Comparison of ENCODE assay signal across 30 cellular contexts in genomic region chr21:42370894-42371654, GRCh38. TPM values are rescaled to one million over a fixed set of nuclear protein-coding genes. Genes with fewer than 3 reads are reported as not detected.
A peak's percentile ranks its signal among the peaks of the same experiment; 100 is the strongest.
DNase-seq lines count a peak whose midpoint lies in the region; ATAC-seq, FAIRE-seq and TF ChIP-seq lines count a peak whose summit lies in the region.
"Had no signal": no experiment of that assay in that cellular context is flagged by ENCODE, and none has a peak within 500 bp of the region (broad histone marks: within the 10 kb centered on the region; RNA-seq: fewer than 3 reads in every experiment).

No MANE protein-coding gene starts in this region.

- H2BK5ac ChIP-seq in H1 (ENCODE audit: low read depth, low read length), result peak overlapping the region; percentile 1; the same call in 1 of the 2 replicates

- no peak overlapping the region for H3K9ac ChIP-seq in H1 (replicated peaks in 1 of 4; ENCODE audit: extremely low read depth in 1 of 4, low read depth in 3 of 4, low read length in 3 of 4)

- H2AFZ ChIP-seq in H1 (ENCODE audit: low read length), result no peak overlapping the region
- H2AFZ ChIP-seq: GM23338 had no signal

- H2BK20ac ChIP-seq in H1 (ENCODE audit: low read length), result peak overlapping the region; percentile 32; the same call in 1 of the 2 replicates

- no peaks in the 10 kb centered on the region for H3K9me3 ChIP-seq in H1 (ENCODE audit: insufficient read depth in 2 of 2, low read depth in 1 of 2, low read length in 1 of 2)
- H3K9me3 ChIP-seq: A549, breast epithelium, colonic mucosa, gastroesophageal sphincter, left lung had no signal

- H3K18ac ChIP-seq in H1 (ENCODE audit: extremely low read depth, low read length), result no peak overlapping the region

- no peaks in the 10 kb centered on the region for H3K36me3 ChIP-seq in H1 (ENCODE audit: control insufficient read depth in 2 of 4, insufficient read depth in 4 of 4, low read length in 3 of 4)
- H3K36me3 ChIP-seq: breast epithelium, colonic mucosa, gastroesophageal sphincter, left lung had no signal

- H3K27me3 ChIP-seq in H1 (replicated peaks in 1 of 4; ENCODE audit: control insufficient read depth in 3 of 4, extremely low read depth in 1 of 4, insufficient read depth in 3 of 4, low read length in 3 of 4), result peaks cover 0 to 2% (median 0%) of the 10 kb centered on the region in 4 experiments; a peak in 1 of 7 replicates
- H3K27me3 ChIP-seq: colonic mucosa had no signal

- no peak overlapping the region for H3K4me2 ChIP-seq in H1 (ENCODE audit: insufficient read depth in 1 of 2, low read depth in 2 of 2, low read length in 2 of 2)
- H3K4me2 ChIP-seq: A549, GM23338 had no signal

- no peak overlapping the region for H4K5ac ChIP-seq in H1 (ENCODE audit: insufficient read length, low read depth, low read length)

- peaks cover 52% of the 10 kb centered on the region for H3K4me1 Mint-ChIP-seq in activated CD8-positive, alpha-beta T cell treated with anti-CD3 and anti-CD28 coated beads for 36 hours (ENCODE audit: low read depth)
- peaks cover 39% of the 10 kb centered on the region for H3K4me1 Mint-ChIP-seq in activated CD8-positive, alpha-beta T cell treated with anti-CD3 and anti-CD28 coated beads, Interleukin-2, amount 10 ng/mL, durations not matched to agents 7 days and 5 days (ENCODE audit: low read depth)
- peaks cover 42% of the 10 kb centered on the region for H3K4me1 Mint-ChIP-seq in stimulated activated effector memory CD8-positive, alpha-beta T cell treated with anti-CD3 and anti-CD28 coated beads, Interleukin-12 subunit alpha, Interleukin-12 subunit beta, amount 100 ng/mL, for 72 hours

- peak overlapping the region; percentile 61 for H2BK15ac ChIP-seq in H1 (ENCODE audit: low read length)

- no peak overlapping the region for H3K14ac ChIP-seq in H1 (ENCODE audit: insufficient read length)

- 79% methylated on average over 18 of the region's 18 CpGs; no CpG with 5 or more reads in 1 of the 2 experiments for WGBS in H1 (ENCODE audit: extremely low coverage in 1 of 2, insufficient coverage in 1 of 2, insufficient read length in 1 of 2, insufficient replicate concordance in 2 of 2, low coverage in 1 of 2, low lambda C conversion rate in 2 of 2, missing lambda C conversion rate in 1 of 2), 2 experiments

- H3K9me3 Mint-ChIP-seq in activated CD8-positive, alpha-beta T cell treated with anti-CD3 and anti-CD28 coated beads for 36 hours, result no peaks in the 10 kb centered on the region
- no peaks in the 10 kb centered on the region for H3K9me3 Mint-ChIP-seq in activated CD8-positive, alpha-beta T cell treated with anti-CD3 and anti-CD28 coated beads, Interleukin-2, amount 10 ng/mL, durations not matched to agents 7 days and 5 days (ENCODE audit: insufficient read depth)
- H3K9me3 Mint-ChIP-seq in stimulated activated effector memory CD8-positive, alpha-beta T cell treated with anti-CD3 and anti-CD28 coated beads, Interleukin-12 subunit alpha, Interleukin-12 subunit beta, amount 100 ng/mL, for 72 hours, result no peaks in the 10 kb centered on the region
- H3K9me3 Mint-ChIP-seq: GM23338 had no signal

- intact Hi-C loops in activated CD8-positive, alpha-beta T cell treated with anti-CD3 and anti-CD28 coated beads for 36 hours (cut with micrococcal nuclease), result no loop called here

- no peak overlapping the region for H3K4me3 ChIP-seq in H1 (ENCODE audit: extremely low read depth in 1 of 4, insufficient read depth in 2 of 4, low read depth in 3 of 4, low read length in 4 of 4)
- H3K4me3 ChIP-seq: A549, breast epithelium, colonic mucosa, gastroesophageal sphincter, GM23338, left lung had no signal

- ATAC-seq in activated CD8-positive, alpha-beta T cell treated with anti-CD3 and anti-CD28 coated beads for 36 hours, result no peak
- no peak for ATAC-seq in activated CD8-positive, alpha-beta T cell treated with anti-CD3 and anti-CD28 coated beads, Interleukin-2, amount 10 ng/mL, durations not matched to agents 7 days and 5 days
- no peak for ATAC-seq in stimulated activated effector memory CD8-positive, alpha-beta T cell treated with anti-CD3 and anti-CD28 coated beads, Interleukin-12 subunit alpha, Interleukin-12 subunit beta, amount 100 ng/mL, for 72 hours
- ATAC-seq in HG02840 (IDR thresholded peaks at IDR 0.05; ENCODE audit: low FRiP score, unreplicated experiment), result no peak
- ATAC-seq: A549; activated CD4-positive, CD25-positive, alpha-beta regulatory T cell treated with anti-CD3 and anti-CD28 coated beads, Interleukin-2, amount 50 U/mL, for 24 hours; gastroesophageal sphincter; HepG2; left lung; sciatic nerve had no signal

- H3K79me1 ChIP-seq in H1 (ENCODE audit: low read depth, low read length), result no peaks in the 10 kb centered on the region

- H2AK5ac ChIP-seq in H1 (ENCODE audit: low read depth, low read length), result no peak overlapping the region

- TF ChIP-seq POLR2A in H1 (IDR thresholded peaks at IDR 0.05; ENCODE audit: control extremely low read depth in 1 of 2, low read depth in 2 of 2, low read length in 2 of 2), result no peak

- H3K4ac ChIP-seq in H1 (replicated peaks; ENCODE audit: insufficient read length, low read depth, low read length), result peak overlapping the region; percentile 63

- peak overlapping the region; percentile 63 for H2BK120ac ChIP-seq in H1 (replicated peaks; ENCODE audit: low read depth, low read length)

- FAIRE-seq in H1 (lab: Jason Lieb, UNC), result no peak
- FAIRE-seq: A549, endometrium, HepG2, RCC 7860 had no signal

- H2BK12ac ChIP-seq in H1 (ENCODE audit: low read depth, low read length), result peak overlapping the region; percentile 60; the same call in 1 of the 2 replicates

- H3K4me3 Mint-ChIP-seq in activated CD8-positive, alpha-beta T cell treated with anti-CD3 and anti-CD28 coated beads for 36 hours, result no peak overlapping the region
- no peak overlapping the region for H3K4me3 Mint-ChIP-seq in activated CD8-positive, alpha-beta T cell treated with anti-CD3 and anti-CD28 coated beads, Interleukin-2, amount 10 ng/mL, durations not matched to agents 7 days and 5 days
- no peak overlapping the region for H3K4me3 Mint-ChIP-seq in stimulated activated effector memory CD8-positive, alpha-beta T cell treated with anti-CD3 and anti-CD28 coated beads, Interleukin-12 subunit alpha, Interleukin-12 subunit beta, amount 100 ng/mL, for 72 hours
- H3K4me3 Mint-ChIP-seq: GM23338 had no signal

- H3K79me2 ChIP-seq in H1 (ENCODE audit: control insufficient read depth in 1 of 2, insufficient read depth in 2 of 2, low read length in 2 of 2), result no peaks in the 10 kb centered on the region

- no peak for TF ChIP-seq RAD21 in H1 (IDR thresholded peaks at IDR 0.05 in 1 of 2, conservative IDR thresholded peaks at IDR 0.05 in 1 of 2; ENCODE audit: low read depth in 2 of 2, low read length in 2 of 2)

- H3K27ac ChIP-seq in H1 (ENCODE audit: low read depth, low read length), result no peak overlapping the region
- H3K27ac ChIP-seq: A549, breast epithelium, colonic mucosa, gastroesophageal sphincter, HL-60, left lung had no signal

- no peak for TF ChIP-seq CTCF in activated CD8-positive, alpha-beta T cell treated with anti-CD3 and anti-CD28 coated beads for 36 hours (IDR thresholded peaks at IDR 0.05)
- TF ChIP-seq CTCF in H1 (IDR thresholded peaks at IDR 0.05; ENCODE audit: control extremely low read depth in 1 of 3, insufficient read depth in 1 of 3, low read depth in 1 of 3, low read length in 3 of 3), result no peak

- H3K4me1 ChIP-seq in H1 (replicated peaks in 1 of 4; ENCODE audit: control insufficient read depth in 3 of 4, insufficient read depth in 4 of 4, low read length in 3 of 4), result peaks cover 0 to 7% (median 0%) of the 10 kb centered on the region in 4 experiments; a peak in 5 of 7 replicates
- H3K4me1 ChIP-seq: breast epithelium, colonic mucosa, gastroesophageal sphincter, left lung had no signal

- H4K20me1 ChIP-seq in H1 (replicated peaks in 1 of 2; ENCODE audit: control insufficient read depth in 1 of 2, insufficient read depth in 2 of 2, low read length in 2 of 2), result no peaks in the 10 kb centered on the region

- no peak for TF ChIP-seq EP300 in H1 (IDR thresholded peaks at IDR 0.05; ENCODE audit: borderline replicate concordance in 1 of 2, low read depth in 2 of 2, low read length in 2 of 2)

- no peaks in the 10 kb centered on the region for H3K27me3 Mint-ChIP-seq in activated CD8-positive, alpha-beta T cell treated with anti-CD3 and anti-CD28 coated beads for 36 hours
- no peaks in the 10 kb centered on the region for H3K27me3 Mint-ChIP-seq in activated CD8-positive, alpha-beta T cell treated with anti-CD3 and anti-CD28 coated beads, Interleukin-2, amount 10 ng/mL, durations not matched to agents 7 days and 5 days (ENCODE audit: low read depth)

- peak overlapping the region; percentile 74 for H4K91ac ChIP-seq in H1 (replicated peaks; ENCODE audit: insufficient read length, low read length)

- DNase-seq in activated CD8-positive, alpha-beta T cell treated with anti-CD3 and anti-CD28 coated beads for 36 hours, result no peak
- DNase-seq in activated CD8-positive, alpha-beta T cell treated with anti-CD3 and anti-CD28 coated beads, Interleukin-2, amount 10 ng/mL, durations not matched to agents 7 days and 5 days, result no peak
- DNase-seq in OCI-M1 (lab: John Stamatoyannopoulos, UW) (peak; percentile 47), H1 (ENCODE audit: low read depth in 1 of 2, low spot score in 2 of 2) (no peak), A172 (ENCODE audit: low spot score) (no peak), HCEC 1CT (no peak)
- no peak for DNase-seq in stimulated activated effector memory CD8-positive, alpha-beta T cell treated with anti-CD3 and anti-CD28 coated beads, Interleukin-12 subunit alpha, Interleukin-12 subunit beta, amount 100 ng/mL, for 72 hours (ENCODE audit: low spot score in 2 of 2)
- DNase-seq: activated effector memory CD4-positive, alpha-beta T cell treated with Interleukin-2 at 50 U/mL for 16 hours; amygdala; COR-L47; DMS79; hypothalamus; midbrain; NCI-H187 treated with DMSO at 0.1 percent for 48 hours; trophoblast cell had no signal

- CTCF ChIA-PET in activated CD8-positive, alpha-beta T cell treated with anti-CD3 and anti-CD28 coated beads for 36 hours (lab: Charles Lee), result no interaction called here
- CTCF ChIA-PET in activated CD8-positive, alpha-beta T cell treated with anti-CD3 and anti-CD28 coated beads, Interleukin-2, amount 10 ng/mL, durations not matched to agents 7 days and 5 days (lab: Charles Lee), result no interaction called here
- CTCF ChIA-PET in H1 (lab: Charles Lee; ENCODE audit: partially characterized antibody), result interaction anchor here (1.2 kb wide), 1 partner anchor 12 kb away, joined by 4 read pairs; no protein-coding TSS in a partner anchor

- no peak overlapping the region for H3K23ac ChIP-seq in H1 (ENCODE audit: insufficient read length)

- POLR2A ChIA-PET in activated CD8-positive, alpha-beta T cell treated with anti-CD3 and anti-CD28 coated beads for 36 hours (lab: Charles Lee), result interaction anchor here (1.0 kb wide), 1 partner anchor 52 kb away, joined by 3 read pairs; no protein-coding TSS in a partner anchor
- POLR2A ChIA-PET in activated CD8-positive, alpha-beta T cell treated with anti-CD3 and anti-CD28 coated beads, Interleukin-2, amount 10 ng/mL, durations not matched to agents 7 days and 5 days (lab: Charles Lee), result no interaction called here
- POLR2A ChIA-PET in H1 (lab: Charles Lee; ENCODE audit: partially characterized antibody), result interaction anchor here (0.6 kb wide), 1 partner anchor 32 kb away, joined by 3 read pairs; the partner anchor contains the start of gene UBASH3A

- H3K27ac Mint-ChIP-seq in activated CD8-positive, alpha-beta T cell treated with anti-CD3 and anti-CD28 coated beads for 36 hours, result peak overlapping the region; percentile 41
- no peak overlapping the region for H3K27ac Mint-ChIP-seq in activated CD8-positive, alpha-beta T cell treated with anti-CD3 and anti-CD28 coated beads, Interleukin-2, amount 10 ng/mL, durations not matched to agents 7 days and 5 days
- peak overlapping the region; percentile 46 for H3K27ac Mint-ChIP-seq in stimulated activated effector memory CD8-positive, alpha-beta T cell treated with anti-CD3 and anti-CD28 coated beads, Interleukin-12 subunit alpha, Interleukin-12 subunit beta, amount 100 ng/mL, for 72 hours
- H3K27ac Mint-ChIP-seq: GM23338 had no signal

- peak overlapping the region; percentile 57 for H4K8ac ChIP-seq in H1 (ENCODE audit: extremely low read depth, insufficient read depth, low read length)

- peaks cover 46% of the 10 kb centered on the region for H3K36me3 Mint-ChIP-seq in activated CD8-positive, alpha-beta T cell treated with anti-CD3 and anti-CD28 coated beads for 36 hours (ENCODE audit: low read depth)
- H3K36me3 Mint-ChIP-seq in activated CD8-positive, alpha-beta T cell treated with anti-CD3 and anti-CD28 coated beads, Interleukin-2, amount 10 ng/mL, durations not matched to agents 7 days and 5 days (ENCODE audit: low read depth), result no peaks in the 10 kb centered on the region
- H3K36me3 Mint-ChIP-seq in stimulated activated effector memory CD8-positive, alpha-beta T cell treated with anti-CD3 and anti-CD28 coated beads, Interleukin-12 subunit alpha, Interleukin-12 subunit beta, amount 100 ng/mL, for 72 hours, result peaks cover 42% of the 10 kb centered on the region

- no peak overlapping the region for H3K56ac ChIP-seq in H1 (replicated peaks; ENCODE audit: insufficient read length, low read depth, low read length)

- no peaks in the 10 kb centered on the region for H3K23me2 ChIP-seq in H1 (ENCODE audit: low read depth, low read length)

RNA-seq across cellular contexts. Expression of gene TFF1, which starts 4.7 kb away (rescaled TPM):
- 1 to 10 TPM in 1 of 2 experiments, not detected in 1; 1.1 TPM for total RNA-seq in activated CD8-positive, alpha-beta T cell treated with anti-CD3 and anti-CD28 coated beads for 36 hours
- not detected for total RNA-seq in activated CD8-positive, alpha-beta T cell treated with anti-CD3 and anti-CD28 coated beads, Interleukin-2, amount 10 ng/mL, durations not matched to agents 7 days and 5 days
- total RNA-seq in H1 (2021; fragmentation: NEBNext Ultra II Directional; extraction: Animal tissue kit (Norgen Biotek cat#: 25700)), result not detected in 2 replicates
- not detected in 2 replicates for polyA plus RNA-seq in H1 (2011; rRNA removed)
- not detected for polyA plus RNA-seq in H1 (2011; cell fraction: cytosol; rRNA removed)
- polyA plus RNA-seq in H1 (2011; cell fraction: nucleus; rRNA removed), result not detected
- polyA plus RNA-seq in H1 (2012, experiment 1 of 2), result not detected in 4 replicates
- polyA plus RNA-seq in H1 (2012, experiment 2 of 2), result not detected
- not detected for polyA plus RNA-seq in H1 (2013, experiment 1 of 2)
- not detected for polyA plus RNA-seq in H1 (2013, experiment 2 of 2)
- polyA minus RNA-seq in H1 (2011; rRNA and poly(A)+ RNA removed), result not detected in 2 replicates
- not detected for polyA minus RNA-seq in H1 (2011; cell fraction: cytosol; rRNA and poly(A)+ RNA removed)
- not detected for polyA minus RNA-seq in H1 (2011; cell fraction: nucleus; rRNA and poly(A)+ RNA removed)
- total RNA-seq in A172 (2014; rRNA removed; shearing (Covaris generic)), result not detected in 2 replicates
- total RNA-seq: gastroesophageal sphincter, GM23338, left lung, LHCN-M2, posterior vena cava, sciatic nerve had no signal
- polyA plus RNA-seq: GM23338 had no signal

RNA-seq across cellular contexts. Expression of gene TFF2, which starts 20.3 kb away (rescaled TPM):
- total RNA-seq in activated CD8-positive, alpha-beta T cell treated with anti-CD3 and anti-CD28 coated beads for 36 hours, result not detected
- total RNA-seq in activated CD8-positive, alpha-beta T cell treated with anti-CD3 and anti-CD28 coated beads, Interleukin-2, amount 10 ng/mL, durations not matched to agents 7 days and 5 days, result not detected
- not detected in 2 replicates for total RNA-seq in H1 (2021; fragmentation: NEBNext Ultra II Directional; extraction: Animal tissue kit (Norgen Biotek cat#: 25700))
- not detected in 2 replicates for polyA plus RNA-seq in H1 (2011; rRNA removed)
- not detected for polyA plus RNA-seq in H1 (2011; cell fraction: cytosol; rRNA removed)
- not detected for polyA plus RNA-seq in H1 (2011; cell fraction: nucleus; rRNA removed)
- not detected in 4 replicates for polyA plus RNA-seq in H1 (2012, experiment 1 of 2)
- polyA plus RNA-seq in H1 (2012, experiment 2 of 2), result not detected
- polyA plus RNA-seq in H1 (2013, experiment 1 of 2), result not detected
- not detected for polyA plus RNA-seq in H1 (2013, experiment 2 of 2)
- not detected in 2 replicates for polyA minus RNA-seq in H1 (2011; rRNA and poly(A)+ RNA removed)
- not detected for polyA minus RNA-seq in H1 (2011; cell fraction: cytosol; rRNA and poly(A)+ RNA removed)
- not detected for polyA minus RNA-seq in H1 (2011; cell fraction: nucleus; rRNA and poly(A)+ RNA removed)
- not detected in 2 replicates for total RNA-seq in A172 (2014; rRNA removed; shearing (Covaris generic))
- total RNA-seq: breast epithelium, gastroesophageal sphincter, GM23338, HepG2, left lung, LHCN-M2, posterior vena cava, sciatic nerve had no signal
- polyA plus RNA-seq: A549, GM23338 had no signal

RNA-seq across cellular contexts. Expression of gene TMPRSS3, which starts 24.8 kb away (rescaled TPM):
- total RNA-seq in activated CD8-positive, alpha-beta T cell treated with anti-CD3 and anti-CD28 coated beads for 36 hours, result 100 to 1,000 TPM; 123 to 134 TPM
- total RNA-seq in activated CD8-positive, alpha-beta T cell treated with anti-CD3 and anti-CD28 coated beads, Interleukin-2, amount 10 ng/mL, durations not matched to agents 7 days and 5 days, result 10 to 100 TPM in 1 of 2 experiments, 1 to 10 TPM in 1; 9.9 to 10.1 TPM
- not detected in 2 replicates for total RNA-seq in H1 (2021; fragmentation: NEBNext Ultra II Directional; extraction: Animal tissue kit (Norgen Biotek cat#: 25700))
- 0.38 and 0.75 TPM in 2 replicates for polyA plus RNA-seq in H1 (2011; rRNA removed)
- polyA plus RNA-seq in H1 (2011; cell fraction: cytosol; rRNA removed), result 0.61 TPM
- 0.63 TPM for polyA plus RNA-seq in H1 (2011; cell fraction: nucleus; rRNA removed)
- polyA plus RNA-seq in H1 (2012, experiment 1 of 2), result 0.19 to 0.52 TPM (median 0.36 TPM) in 3 of 4 replicates, not detected in the other
- polyA plus RNA-seq in H1 (2012, experiment 2 of 2), result 0.16 TPM
- 0.06 TPM for polyA plus RNA-seq in H1 (2013, experiment 1 of 2)
- 0.13 TPM for polyA plus RNA-seq in H1 (2013, experiment 2 of 2)
- 0.44 and 0.63 TPM in 2 replicates for polyA minus RNA-seq in H1 (2011; rRNA and poly(A)+ RNA removed)
- polyA minus RNA-seq in H1 (2011; cell fraction: cytosol; rRNA and poly(A)+ RNA removed), result not detected
- 1.3 TPM for polyA minus RNA-seq in H1 (2011; cell fraction: nucleus; rRNA and poly(A)+ RNA removed)
- total RNA-seq in A172 (2014; rRNA removed; shearing (Covaris generic)), result 0.12 TPM in 1 of 2 replicates, not detected in the other
- total RNA-seq: LHCN-M2, posterior vena cava, sciatic nerve had no signal
- polyA plus RNA-seq: GM23338 had no signal

RNA-seq across cellular contexts. Expression of gene UBASH3A, which starts 32.6 kb away (rescaled TPM):
- total RNA-seq in activated CD8-positive, alpha-beta T cell treated with anti-CD3 and anti-CD28 coated beads for 36 hours, result 10 to 100 TPM; 48.7 to 52.9 TPM
- total RNA-seq in activated CD8-positive, alpha-beta T cell treated with anti-CD3 and anti-CD28 coated beads, Interleukin-2, amount 10 ng/mL, durations not matched to agents 7 days and 5 days, result 10 to 100 TPM; 68.7 to 74.0 TPM
- total RNA-seq in H1 (2021; fragmentation: NEBNext Ultra II Directional; extraction: Animal tissue kit (Norgen Biotek cat#: 25700)), result not detected in 2 replicates
- not detected in 2 replicates for polyA plus RNA-seq in H1 (2011; rRNA removed)
- polyA plus RNA-seq in H1 (2011; cell fraction: cytosol; rRNA removed), result not detected
- polyA plus RNA-seq in H1 (2011; cell fraction: nucleus; rRNA removed), result not detected
- polyA plus RNA-seq in H1 (2012, experiment 1 of 2), result not detected in 4 replicates
- polyA plus RNA-seq in H1 (2012, experiment 2 of 2), result not detected
- not detected for polyA plus RNA-seq in H1 (2013, experiment 1 of 2)
- not detected for polyA plus RNA-seq in H1 (2013, experiment 2 of 2)
- 0.19 TPM in 1 of 2 replicates, not detected in the other for polyA minus RNA-seq in H1 (2011; rRNA and poly(A)+ RNA removed)
- not detected for polyA minus RNA-seq in H1 (2011; cell fraction: cytosol; rRNA and poly(A)+ RNA removed)
- polyA minus RNA-seq in H1 (2011; cell fraction: nucleus; rRNA and poly(A)+ RNA removed), result not detected
- total RNA-seq in A172 (2014; rRNA removed; shearing (Covaris generic)), result not detected in 2 replicates
- total RNA-seq: GM23338, HepG2, LHCN-M2 had no signal
- polyA plus RNA-seq: A549, GM23338, HepG2 had no signal

RNA-seq across cellular contexts. Expression of gene TFF3, which starts 55.9 kb away (rescaled TPM):
- total RNA-seq in activated CD8-positive, alpha-beta T cell treated with anti-CD3 and anti-CD28 coated beads for 36 hours, result not detected
- not detected for total RNA-seq in activated CD8-positive, alpha-beta T cell treated with anti-CD3 and anti-CD28 coated beads, Interleukin-2, amount 10 ng/mL, durations not matched to agents 7 days and 5 days
- 1.7 TPM in 1 of 2 replicates, not detected in the other for total RNA-seq in H1 (2021; fragmentation: NEBNext Ultra II Directional; extraction: Animal tissue kit (Norgen Biotek cat#: 25700))
- 4.1 and 6.7 TPM in 2 replicates for polyA plus RNA-seq in H1 (2011; rRNA removed)
- polyA plus RNA-seq in H1 (2011; cell fraction: cytosol; rRNA removed), result 2.8 TPM
- polyA plus RNA-seq in H1 (2011; cell fraction: nucleus; rRNA removed), result 2.2 TPM
- polyA plus RNA-seq in H1 (2012, experiment 1 of 2), result 1.2 to 4.3 TPM (median 2.0 TPM) in 4 replicates
- 8.3 TPM for polyA plus RNA-seq in H1 (2012, experiment 2 of 2)
- polyA plus RNA-seq in H1 (2013, experiment 1 of 2), result 2.6 TPM
- 2.0 TPM for polyA plus RNA-seq in H1 (2013, experiment 2 of 2)
- polyA minus RNA-seq in H1 (2011; rRNA and poly(A)+ RNA removed), result 0.41 TPM in 1 of 2 replicates, not detected in the other
- not detected for polyA minus RNA-seq in H1 (2011; cell fraction: cytosol; rRNA and poly(A)+ RNA removed)
- polyA minus RNA-seq in H1 (2011; cell fraction: nucleus; rRNA and poly(A)+ RNA removed), result not detected
- total RNA-seq in A172 (2014; rRNA removed; shearing (Covaris generic)), result not detected in 2 replicates
- total RNA-seq: LHCN-M2 had no signal

Comparison
In these comparisons a context has a peak if more than half of its experiments do, and no peak if none do; other contexts are left out.
1. RNA of gene TMPRSS3, which starts 24.8 kb away (total RNA-seq): 123 to 134 TPM in activated CD8-positive, alpha-beta T cell treated with anti-CD3 and anti-CD28 coated beads for 36 hours; 9.9 to 10.1 TPM in activated CD8-positive, alpha-beta T cell treated with anti-CD3 and anti-CD28 coated beads, Interleukin-2, amount 10 ng/mL, durations not matched to agents 7 days and 5 days, 0.12 TPM in A172 and not detected in H1; every median in the first group is over 10 times any median in the second.